ENCODE assay signal across 25 cellular contexts in genomic region chr14:70061108-70061507, GRCh38.
DNase-seq lines count a peak whose midpoint lies in the region; ATAC-seq, FAIRE-seq and TF ChIP-seq lines count a peak whose summit lies in the region.
"Had no signal": no experiment of that assay in that cellular context is flagged by ENCODE, and none has a peak within 500 bp of the region (broad histone marks: within the 10 kb centered on the region; RNA-seq: fewer than 3 reads in every experiment).

No MANE protein-coding gene starts in this region.

- H3K27me3 ChIP-seq in psoas muscle (ENCODE audit: insufficient read depth in 3 of 3, low read length in 2 of 3) = no peaks in the 10 kb centered on the region

- intact Hi-C loops in psoas muscle (cut with DNase I) = no loop called here

- 84 to 96% (median 84%) methylated on average over 2 of the region's 2 CpGs for WGBS in psoas muscle, 3 donors

- TF ChIP-seq CTCF in epithelial cell of proximal tubule (conservative IDR thresholded peaks at IDR 0.05; ENCODE audit: low read depth, low read length) = no peak
- no peak for TF ChIP-seq CTCF in psoas muscle (IDR thresholded peaks at IDR 0.05)

- H3K36me3 ChIP-seq in psoas muscle (ENCODE audit: insufficient read depth in 1 of 2, low read depth in 1 of 2) = peaks cover 0 to 33% of the 10 kb centered on the region in 2 donors

- H3K4me3 ChIP-seq in epithelial cell of proximal tubule (ENCODE audit: low read depth, low read length) (no peak overlapping the region), psoas muscle (no peak overlapping the region)
- H3K4me3 ChIP-seq: GM12878 had no signal

- H3K4me1 ChIP-seq in psoas muscle = no peaks in the 10 kb centered on the region

- peak overlapping the region; percentile 50 for H3K27ac ChIP-seq in psoas muscle
- H3K27ac ChIP-seq: VCaP had no signal

- FAIRE-seq in RCC 7860 (lab: Jason Lieb, UNC) = no peak
- FAIRE-seq: D721Med, GM12878 had no signal

- DNase-seq in H4 (ENCODE audit: low spot score) (peak; percentile 13), RCC 7860 (ENCODE audit: low spot score) (peak; percentile 8), epithelial cell of proximal tubule (ENCODE audit: low read depth) (peak; percentile 43), psoas muscle (no peak), CD1c-positive myeloid dendritic cell (ENCODE audit: extremely low spot score) (no peak)
- DNase-seq: activated CD4-positive, alpha-beta T cell treated with anti-CD3 and anti-CD28 coated beads for 4 hours; activated naive CD4-positive, alpha-beta T cell treated with Interleukin-2 at 50 U/mL for 16 hours; activated T-cell treated with anti-CD3 and anti-CD28 coated beads, Interleukin-2, amount 50 U/mL, for 4 hours; cerebellar nuclear complex; H9; KG1; mesenchymal stem cell; NCI-H146; NCI-H2107; NCI-H446; NCI-H82; SK-N-SH; stimulated activated naive CD4-positive, alpha-beta T cell; T-helper 17 cell had no signal

- peak; percentile 56 to 75 (median 66) for ATAC-seq in psoas muscle
- ATAC-seq in HG03342 (IDR thresholded peaks at IDR 0.05; ENCODE audit: unreplicated experiment) = no peak
- no peak for ATAC-seq in GM19035 (IDR thresholded peaks at IDR 0.05; ENCODE audit: unreplicated experiment)
- ATAC-seq in GM18867 (IDR thresholded peaks at IDR 0.05; ENCODE audit: unreplicated experiment) = no peak
- ATAC-seq: activated T-cell treated with anti-CD3 and anti-CD28 coated beads, Interleukin-2, amount 50 U/mL, for 4 hours; GM12878; T-helper 17 cell had no signal

- no peaks in the 10 kb centered on the region for H3K9me3 ChIP-seq in psoas muscle
- H3K9me3 ChIP-seq: SK-N-SH had no signal

Comparison
In these comparisons a context has a peak if more than half of its experiments do, and no peak if none do; other contexts are left out.
1. DNase-seq: peak in H4 (single experiment), RCC 7860 (single experiment) and epithelial cell of proximal tubule (single experiment); none in psoas muscle (0 of 2) and CD1c-positive myeloid dendritic cell (single experiment).
2. ATAC-seq: peak in psoas muscle (4 of 4); none in HG03342 (single experiment), GM19035 (single experiment) and GM18867 (single experiment).